ENCODE assay signal across 26 cellular contexts in the genomic region with DNA sequence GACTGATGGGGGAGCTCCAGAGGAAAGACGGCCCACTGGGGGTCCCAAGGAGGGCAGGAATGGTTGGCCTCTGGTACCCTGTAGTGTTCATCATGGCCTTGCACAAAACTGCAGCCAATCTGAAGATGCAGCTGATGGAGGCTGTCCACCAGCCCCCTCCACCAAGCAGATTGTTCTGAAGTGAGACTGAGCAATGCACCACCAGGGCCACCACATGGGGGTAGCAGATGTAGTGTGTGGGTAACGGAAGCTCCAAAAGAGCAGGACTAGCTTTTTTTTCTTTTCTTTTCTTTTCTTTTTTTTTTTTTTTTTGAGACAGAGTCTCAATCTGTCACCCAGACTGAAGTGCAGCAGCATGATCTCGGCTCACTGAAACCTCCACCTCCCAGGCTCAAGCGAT.
"Had no signal": no experiment of that assay in that cellular context is flagged by ENCODE, and none has a peak within 500 bp of the region (broad histone marks: within the 10 kb centered on the region; RNA-seq: fewer than 3 reads in every experiment).

No MANE protein-coding gene starts in this region.

- H3K9me3 ChIP-seq: esophagus muscularis mucosa, gastroesophageal sphincter, heart right ventricle, left lung, mucosa of descending colon, right lobe of liver, suprapubic skin had no signal

- DNase-seq: effector CD4-positive, alpha-beta T cell; foreskin keratinocyte; glutamatergic neuron; heart right ventricle; hippocampal formation; left cardiac atrium; left lung; mesenchymal stem cell; mucosa of descending colon; naive B cell; right lobe of liver; small intestine; stimulated activated CD4-positive, alpha-beta T cell treated with anti-CD3 and anti-CD28 coated beads, Interleukin-15, amount 100 ng/mL, for 24 hours; stimulated activated CD4-positive, alpha-beta T cell treated with anti-CD3 and anti-CD28 coated beads, Interleukin-4, amount 100 ng/mL, for 1 hour; stimulated activated CD8-positive, alpha-beta memory T cell treated with anti-CD3 and anti-CD28 coated beads, Interleukin-4, amount 100 ng/mL, for 48 hours; stimulated activated naive CD4-positive, alpha-beta T cell; stimulated activated naive CD8-positive, alpha-beta T cell treated with anti-CD3 and anti-CD28 coated beads, Interleukin-15, amount 100 ng/mL, for 72 hours; trophoblast cell had no signal

- H3K36me3 ChIP-seq: esophagus muscularis mucosa, gastroesophageal sphincter, heart right ventricle, left lung, right lobe of liver, suprapubic skin had no signal

- H3K4me1 ChIP-seq: parathyroid adenoma, right lobe of liver had no signal

- H3K4me3 ChIP-seq: dorsolateral prefrontal cortex, esophagus muscularis mucosa, gastroesophageal sphincter, heart right ventricle, left lung, mucosa of descending colon, right lobe of liver, suprapubic skin had no signal

- H3K27ac ChIP-seq: dorsolateral prefrontal cortex, esophagus muscularis mucosa, gastroesophageal sphincter, heart right ventricle, left lung, parathyroid adenoma, right lobe of liver, suprapubic skin had no signal

- FAIRE-seq: colon, endothelial cell of umbilical vein, islet of Langerhans, small intestine had no signal

- H3K27me3 ChIP-seq: dorsolateral prefrontal cortex, esophagus muscularis mucosa, foreskin keratinocyte, gastroesophageal sphincter, heart right ventricle, left lung, right lobe of liver, suprapubic skin had no signal
